In genomic region chr5:10639846-10640368, GRCh38 we compare ENCODE assay signal across 18 cellular contexts.
DNase-seq lines count a peak whose midpoint lies in the region; ATAC-seq, FAIRE-seq and TF ChIP-seq lines count a peak whose summit lies in the region.
"Had no signal": no experiment of that assay in that cellular context is flagged by ENCODE, and none has a peak within 500 bp of the region (broad histone marks: within the 10 kb centered on the region; RNA-seq: fewer than 3 reads in every experiment).

No MANE protein-coding gene starts in this region.

- DNase-seq in activated effector memory CD4-positive, alpha-beta T cell treated with anti-CD3 and anti-CD28 coated beads, Interleukin-2, amount 50 U/mL, for 16 hours: peak; percentile 30
- no peak for DNase-seq in activated effector memory CD4-positive, alpha-beta T cell treated with Interleukin-2 at 50 U/mL for 16 hours
- DNase-seq in K562 (ENCODE audit: extremely low read depth in 1 of 4, low spot score in 3 of 4): no peak
- DNase-seq in trophoblast cell: no peak
- no peak for DNase-seq in cortex of kidney (lab: John Stamatoyannopoulos, UW)
- DNase-seq: CD8-positive, alpha-beta memory T cell; DMS53; IMR-90; MM.1S; NCI-H1694 treated with DMSO at 0.1 percent for 48 hours; NCI-H748 treated with DMSO at 0.1 percent for 48 hours; SHP77; SK-N-SH had no signal

- H3K9me1 ChIP-seq in K562 (ENCODE audit: control insufficient read depth, insufficient read depth, low read length): no peaks in the 10 kb centered on the region

- BruUV-seq in K562 (replicated peaks; lab: Mats Ljungman, UMichigan): no TSS peak

- H2AK5ac ChIP-seq in trophoblast cell (ENCODE audit: low read length): no peak overlapping the region

- no peaks in the 10 kb centered on the region for H4K20me1 ChIP-seq in K562 (replicated peaks; ENCODE audit: control insufficient read depth, insufficient read depth, low read length)

- peak overlapping the region; percentile 79 to 98 (median 86) for H3K27ac Mint-ChIP-seq in IgD-negative memory B cell
- H3K27ac Mint-ChIP-seq: H9 had no signal

- H3K23ac ChIP-seq in trophoblast cell (ENCODE audit: low read length): no peak overlapping the region

- peaks cover 38 to 50% (median 39%) of the 10 kb centered on the region in 3 donors for H3K4me1 Mint-ChIP-seq in IgD-negative memory B cell

- ATAC-seq in K562: no peak
- ATAC-seq in esophagus mucosa: no peak
- no peak for ATAC-seq in GM18502 (IDR thresholded peaks at IDR 0.05; ENCODE audit: poor library complexity, unreplicated experiment)

- H2BK5ac ChIP-seq in trophoblast cell (ENCODE audit: low read depth, low read length, poor library complexity): no peak overlapping the region

- TF ChIP-seq CTCF in K562 (IDR thresholded peaks at IDR 0.05 in 2 of 3, conservative IDR thresholded peaks at IDR 0.05 in 1 of 3; ENCODE audit: insufficient read depth in 2 of 3, low read depth in 1 of 3, low read length in 3 of 3): no peak

- FAIRE-seq in K562 (lab: Jason Lieb, UNC): no peak

- no peak overlapping the region for H4K8ac ChIP-seq in trophoblast cell (ENCODE audit: low read depth, low read length)

- no peak overlapping the region for H4K12ac ChIP-seq in trophoblast cell (ENCODE audit: low read depth, low read length)

- peak overlapping the region in 2 of 4 donors; percentile 54 for H3K4me3 Mint-ChIP-seq in IgD-negative memory B cell
- H3K4me3 Mint-ChIP-seq: H9 had no signal

- H2BK120ac ChIP-seq in trophoblast cell (ENCODE audit: insufficient read depth, low read length, poor library complexity): no peak overlapping the region

- H3K4me1 ChIP-seq in K562 (replicated peaks in 1 of 2; ENCODE audit: control insufficient read depth in 2 of 2, insufficient read depth in 2 of 2, low read length in 2 of 2): no peaks in the 10 kb centered on the region; a peak in 1 of 5 replicates
- H3K4me1 ChIP-seq in trophoblast cell (ENCODE audit: control insufficient read depth in 1 of 2, insufficient read depth in 2 of 2, low read length in 2 of 2): peaks cover 0 to under 1% of the 10 kb centered on the region in 2 experiments

- POLR2A ChIA-PET in K562 (lab: Yijun Ruan, JAX): no interaction called here

- no peak for TF ChIP-seq EP300 in K562 (IDR thresholded peaks at IDR 0.05; ENCODE audit: low read length)

- H3K9me3 Mint-ChIP-seq in IgD-negative memory B cell: peaks cover 5 to 9% (median 5%) of the 10 kb centered on the region in 3 donors

- H2AFZ ChIP-seq in K562 (ENCODE audit: low read depth, low read length): no peak overlapping the region
- H2AFZ ChIP-seq in trophoblast cell (ENCODE audit: insufficient read depth, low read length, poor library complexity): no peak overlapping the region

- no peak overlapping the region for H3K14ac ChIP-seq in trophoblast cell (ENCODE audit: low read length)

- TF ChIP-seq RAD21 in K562 (CRISPR knock-in tag; conservative IDR thresholded peaks at IDR 0.05 in 1 of 2, IDR thresholded peaks at IDR 0.05 in 1 of 2): no peak

- H3K36me3 ChIP-seq in K562 (ENCODE audit: control insufficient read depth, insufficient read depth, low read length) (no peaks in the 10 kb centered on the region), trophoblast cell (ENCODE audit: control insufficient read depth in 1 of 2, insufficient read depth in 2 of 2, low read length in 2 of 2) (peaks cover 5% of the 10 kb centered on the region in 2 experiments)

- in situ Hi-C loops in K562 (cut with MboI): no loop called here

- no peak overlapping the region for H3K4ac ChIP-seq in trophoblast cell (ENCODE audit: low read depth, low read length)

- H3K79me1 ChIP-seq in trophoblast cell (ENCODE audit: low read length): no peaks in the 10 kb centered on the region

- no peak overlapping the region for H4K91ac ChIP-seq in trophoblast cell (ENCODE audit: low read depth, low read length)

- 91% methylated on average over 17 of the region's 48 CpGs for WGBS in K562 (ENCODE audit: insufficient coverage, low coverage, missing lambda C conversion rate)
- WGBS in trophoblast cell (ENCODE audit: extremely low coverage, insufficient coverage, insufficient read length): 100% methylated on average over 6 of the region's 48 CpGs

- H3K27me3 Mint-ChIP-seq in IgD-negative memory B cell: no peaks in the 10 kb centered on the region

- H3K4me2 ChIP-seq in K562 (ENCODE audit: insufficient read depth, low read length) (no peak overlapping the region), trophoblast cell (ENCODE audit: low read length) (no peak overlapping the region)
- H3K4me2 ChIP-seq: BLaER1 treated with 17β-estradiol and CSF1 and Interleukin-3, amounts not matched to agents 10 nM and 100 nM; SK-N-SH had no signal

- H3K9ac ChIP-seq in K562 (ENCODE audit: insufficient read depth in 1 of 2, low read depth in 2 of 2, low read length in 2 of 2) (no peak overlapping the region), trophoblast cell (ENCODE audit: low read length) (peak overlapping the region; percentile 22)
- H3K9ac ChIP-seq: BLaER1 treated with 17β-estradiol and CSF1 and Interleukin-3, amounts not matched to agents 10 nM and 100 nM; SK-N-SH had no signal

- H3K27me3 ChIP-seq in K562 (ENCODE audit: control insufficient read depth in 2 of 2, insufficient read depth in 2 of 2, low read length in 2 of 2) (peaks cover 19 to 46% of the 10 kb centered on the region in 2 experiments), trophoblast cell (ENCODE audit: insufficient read depth, low read length) (no peaks in the 10 kb centered on the region)
- H3K27me3 ChIP-seq: BLaER1 treated with 17β-estradiol and CSF1 and Interleukin-3, amounts not matched to agents 10 nM and 100 nM had no signal

- no peaks in the 10 kb centered on the region for H3K79me2 ChIP-seq in K562 (ENCODE audit: control insufficient read depth, insufficient read depth, low read length)
- H3K79me2 ChIP-seq in trophoblast cell (ENCODE audit: control insufficient read depth, insufficient read depth, low read length, poor library complexity): no peaks in the 10 kb centered on the region

- H3K4me3 ChIP-seq in K562 (no peak overlapping the region), trophoblast cell (ENCODE audit: low read depth, low read length) (no peak overlapping the region)
- H3K4me3 ChIP-seq: BLaER1 treated with 17β-estradiol and CSF1 and Interleukin-3, amounts not matched to agents 10 nM and 100 nM had no signal

- intact Hi-C loops in K562 (cut with micrococcal nuclease): no loop called here

- CTCF ChIA-PET in K562 (lab: Yijun Ruan, JAX; ENCODE audit: low intra/inter-chr PET ratio): no interaction called here

- H3K36me3 Mint-ChIP-seq in IgD-negative memory B cell: peaks cover 12% of the 10 kb centered on the region

- H3K27ac ChIP-seq in K562 (ENCODE audit: extremely low read depth, low read depth, low read length) (no peak overlapping the region), trophoblast cell (ENCODE audit: low read depth, low read length) (no peak overlapping the region)
- H3K27ac ChIP-seq: BLaER1 treated with 17β-estradiol and CSF1 and Interleukin-3, amounts not matched to agents 10 nM and 100 nM had no signal

- H3K18ac ChIP-seq in trophoblast cell (ENCODE audit: low read length): no peak overlapping the region

- H2BK12ac ChIP-seq in trophoblast cell (ENCODE audit: low read length): no peak overlapping the region

- H3K9me3 ChIP-seq in K562 (replicated peaks; ENCODE audit: control insufficient read depth, insufficient read depth, low read depth, low read length) (peaks cover 7% of the 10 kb centered on the region), trophoblast cell (ENCODE audit: insufficient read depth, low read depth, low read length) (peaks cover 3% of the 10 kb centered on the region)
- H3K9me3 ChIP-seq: SK-N-SH had no signal

- no peak for TF ChIP-seq POLR2A in K562 (conservative IDR thresholded peaks at IDR 0.05)

TF ChIP-seq in K562, 482 proteins besides CTCF, POLR2A, EP300 and RAD21 (continues in another document):
- TF ChIP-seq MCM7 (IDR thresholded peaks at IDR 0.05) (no peak), E2F8 (IDR thresholded peaks at IDR 0.05; ENCODE audit: low read depth, partially characterized antibody) (no peak), ETV5 (CRISPR knock-in tag; IDR thresholded peaks at IDR 0.05; ENCODE audit: low read depth) (no peak), CGGBP1 (CRISPR knock-in tag; IDR thresholded peaks at IDR 0.05) (no peak)
- TF ChIP-seq, protein P1, sequence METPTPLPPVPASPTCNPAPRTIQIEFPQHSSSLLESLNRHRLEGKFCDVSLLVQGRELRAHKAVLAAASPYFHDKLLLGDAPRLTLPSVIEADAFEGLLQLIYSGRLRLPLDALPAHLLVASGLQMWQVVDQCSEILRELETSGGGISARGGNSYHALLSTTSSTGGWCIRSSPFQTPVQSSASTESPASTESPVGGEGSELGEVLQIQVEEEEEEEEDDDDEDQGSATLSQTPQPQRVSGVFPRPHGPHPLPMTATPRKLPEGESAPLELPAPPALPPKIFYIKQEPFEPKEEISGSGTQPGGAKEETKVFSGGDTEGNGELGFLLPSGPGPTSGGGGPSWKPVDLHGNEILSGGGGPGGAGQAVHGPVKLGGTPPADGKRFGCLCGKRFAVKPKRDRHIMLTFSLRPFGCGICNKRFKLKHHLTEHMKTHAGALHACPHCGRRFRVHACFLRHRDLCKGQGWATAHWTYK (CRISPR knock-in tag; IDR thresholded peaks at IDR 0.05): peak; percentile 42; the same call in 1 of the 2 replicates
